14 cellular contexts compared by ENCODE assay signal in genomic region chr1:227971643-227972282, GRCh38. TPM values are rescaled to one million over a fixed set of nuclear protein-coding genes. Genes with fewer than 3 reads are reported as not detected.
DNase-seq lines count a peak whose midpoint lies in the region; ATAC-seq, FAIRE-seq and TF ChIP-seq lines count a peak whose summit lies in the region.
"Not testable (repeated sequence)": the region's sequence is repeated elsewhere in the genome, so short reads cannot be mapped to it uniquely, and the experiment has no call there.
"Had no signal": no experiment of that assay in that cellular context is flagged by ENCODE, and none has a peak within 500 bp of the region (broad histone marks: within the 10 kb centered on the region; RNA-seq: fewer than 3 reads in every experiment).

No MANE protein-coding gene starts in this region.

- H3K18ac ChIP-seq in H1 (ENCODE audit: extremely low read depth, low read length): not testable (repeated sequence)

- H3K79me2 ChIP-seq in H1 (ENCODE audit: control insufficient read depth in 1 of 2, insufficient read depth in 2 of 2, low read length in 2 of 2); HepG2 (ENCODE audit: insufficient read depth, low read length); neural progenitor cell (ENCODE audit: low read depth): not testable (repeated sequence)

- H3K79me1 ChIP-seq in H1 (ENCODE audit: low read depth, low read length): not testable (repeated sequence)

- H3K4me3 ChIP-seq in H1 (ENCODE audit: extremely low read depth in 1 of 4, insufficient read depth in 2 of 4, low read depth in 3 of 4, low read length in 4 of 4); HepG2 (replicated peaks in 1 of 3; ENCODE audit: insufficient read depth in 1 of 3, low read depth in 2 of 3, low read length in 3 of 3); neural progenitor cell; upper lobe of right lung: not testable (repeated sequence)

- peak overlapping the region; percentile 25; the same call in 1 of the 2 replicates for H4K8ac ChIP-seq in H1 (ENCODE audit: extremely low read depth, insufficient read depth, low read length)

- not testable (repeated sequence) for ATAC-seq in HepG2, upper lobe of right lung

- H3K23me2 ChIP-seq in H1 (ENCODE audit: low read depth, low read length): not testable (repeated sequence)

- CTCF ChIA-PET in RWPE1 (lab: Yijun Ruan, JAX) (interaction anchor here (0.6 to 1.2 kb wide), 2 partner anchors 18 to 28 kb away, joined by 3 to 5 read pairs; no protein-coding TSS in a partner anchor), MCF 10A (lab: Yijun Ruan, JAX) (interaction anchor here (0.6 to 1.5 kb wide), 6 partner anchors 33 to 1107 kb away, joined by 3 to 4 read pairs (median 3); no protein-coding TSS in a partner anchor), H1 (lab: Charles Lee; ENCODE audit: partially characterized antibody) (interaction anchor here (1.7 to 2.7 kb wide), 2 partner anchors 10 to 18 kb away, joined by 4 to 12 read pairs; no protein-coding TSS in a partner anchor)
- CTCF ChIA-PET in HepG2 (lab: Yijun Ruan, JAX; ENCODE audit: low intra/inter-chr PET ratio, low total read pairs): not testable (repeated sequence)

- H3K27me3 ChIP-seq in H1 (replicated peaks in 1 of 4; ENCODE audit: control insufficient read depth in 3 of 4, extremely low read depth in 1 of 4, insufficient read depth in 3 of 4, low read length in 3 of 4); HepG2 (ENCODE audit: control insufficient read depth in 1 of 2, insufficient read depth in 2 of 2, low read length in 2 of 2); neural progenitor cell; upper lobe of right lung: not testable (repeated sequence)

- H3K4me3 Mint-ChIP-seq in MCF 10A (ENCODE audit: unreplicated experiment); neural progenitor cell: not testable (repeated sequence)

- H3K9ac ChIP-seq in H1 (replicated peaks in 1 of 4; ENCODE audit: extremely low read depth in 1 of 4, low read depth in 3 of 4, low read length in 3 of 4); HepG2 (ENCODE audit: insufficient read depth, low read depth, low read length); neural progenitor cell: not testable (repeated sequence)

- H3K27ac Mint-ChIP-seq in MCF 10A (ENCODE audit: low read depth, unreplicated experiment) (peak overlapping the region; percentile 73), neural progenitor cell (peak overlapping the region; percentile 82)

- H3K27me3 Mint-ChIP-seq in MCF 10A (ENCODE audit: insufficient read depth, unreplicated experiment); neural progenitor cell (ENCODE audit: insufficient read depth, low read depth): not testable (repeated sequence)

- TF ChIP-seq EP300 in H1 (IDR thresholded peaks at IDR 0.05; ENCODE audit: borderline replicate concordance in 1 of 2, low read depth in 2 of 2, low read length in 2 of 2); HepG2 (IDR thresholded peaks at IDR 0.05; ENCODE audit: low read depth in 2 of 2, low read length in 2 of 2); HepG2 (CRISPR knock-in tag; IDR thresholded peaks at IDR 0.05; ENCODE audit: borderline replicate concordance): not testable (repeated sequence)

- not testable (repeated sequence) for TF ChIP-seq POLR2A in H1 (IDR thresholded peaks at IDR 0.05; ENCODE audit: control extremely low read depth in 1 of 2, low read depth in 2 of 2, low read length in 2 of 2); HepG2 (IDR thresholded peaks at IDR 0.05; ENCODE audit: insufficient read depth in 1 of 2, low read depth in 2 of 2, low read length in 2 of 2)

- not testable (repeated sequence) for H3K36me3 Mint-ChIP-seq in MCF 10A (ENCODE audit: insufficient read depth, unreplicated experiment); neural progenitor cell

- TF ChIP-seq CTCF in RWPE1 (conservative IDR thresholded peaks at IDR 0.05; ENCODE audit: low read depth); MCF 10A (IDR thresholded peaks at IDR 0.05; ENCODE audit: unreplicated experiment); H1 (IDR thresholded peaks at IDR 0.05; ENCODE audit: control extremely low read depth in 1 of 3, insufficient read depth in 1 of 3, low read depth in 1 of 3, low read length in 3 of 3); HepG2 (CRISPR knock-in tag; IDR thresholded peaks at IDR 0.05); neural progenitor cell (IDR thresholded peaks at IDR 0.05); upper lobe of right lung (IDR thresholded peaks at IDR 0.05): not testable (repeated sequence)

- POLR2A ChIA-PET in RWPE1 (lab: Yijun Ruan, JAX; ENCODE audit: low non-redundant PET); MCF 10A (lab: Yijun Ruan, JAX); HepG2 (lab: Yijun Ruan, JAX): not testable (repeated sequence)
- POLR2A ChIA-PET in H1 (lab: Charles Lee; ENCODE audit: partially characterized antibody): interaction anchor here (1.2 kb wide), 1 partner anchor 32 kb away, joined by 3 read pairs; no protein-coding TSS in a partner anchor

- H3F3A ChIP-seq in neural progenitor cell (ENCODE audit: low read depth): not testable (repeated sequence)

- not testable (repeated sequence) for DNase-seq in RWPE1 (ENCODE audit: low spot score); H1 (ENCODE audit: low read depth in 1 of 2, low spot score in 2 of 2); HepG2 (ENCODE audit: low spot score); neural progenitor cell (ENCODE audit: low spot score)
- DNase-seq in MCF 10A (ENCODE audit: unreplicated experiment) (peak; percentile 58), posterior vena cava (ENCODE audit: low spot score) (peak; percentile 66), upper lobe of right lung (peak; percentile 52)

- not testable (repeated sequence) for H3K9me3 ChIP-seq in H1 (ENCODE audit: insufficient read depth in 2 of 2, low read depth in 1 of 2, low read length in 1 of 2); HepG2 (ENCODE audit: low read length); neural progenitor cell (ENCODE audit: low read depth); upper lobe of right lung

- not testable (repeated sequence) for H2BK5ac ChIP-seq in H1 (ENCODE audit: low read depth, low read length)

- H4K91ac ChIP-seq in H1 (replicated peaks; ENCODE audit: insufficient read length, low read length): not testable (repeated sequence)

- H3K56ac ChIP-seq in H1 (replicated peaks; ENCODE audit: insufficient read length, low read depth, low read length): not testable (repeated sequence)

- 93% methylated on average over 14 of the region's 27 CpGs; no CpG with 5 or more reads in 1 of the 2 experiments for WGBS in H1 (ENCODE audit: extremely low coverage in 1 of 2, insufficient coverage in 1 of 2, insufficient read length in 1 of 2, insufficient replicate concordance in 2 of 2, low coverage in 1 of 2, low lambda C conversion rate in 2 of 2, missing lambda C conversion rate in 1 of 2), 2 experiments
- WGBS in HepG2 (ENCODE audit: low lambda C conversion rate): 100% methylated on average over 1 of the region's 27 CpGs

- H3K4me1 Mint-ChIP-seq in MCF 10A (ENCODE audit: insufficient read depth, unreplicated experiment): peaks cover 14% of the 10 kb centered on the region
- H3K4me1 Mint-ChIP-seq in neural progenitor cell: not testable (repeated sequence)

- in situ Hi-C loops in HepG2 (cut with HindIII; ENCODE audit: extremely low pct_ligation_motif_present, low pct_unique_long_range_greater_than_20kb): not testable (repeated sequence)

- H3K4me2 ChIP-seq in H1 (ENCODE audit: insufficient read depth in 1 of 2, low read depth in 2 of 2, low read length in 2 of 2); HepG2 (ENCODE audit: low read depth, low read length); neural progenitor cell: not testable (repeated sequence)

- not testable (repeated sequence) for H4K20me1 ChIP-seq in H1 (replicated peaks in 1 of 2; ENCODE audit: control insufficient read depth in 1 of 2, insufficient read depth in 2 of 2, low read length in 2 of 2); HepG2 (ENCODE audit: insufficient read depth, low read length); neural progenitor cell (ENCODE audit: low read depth)

- not testable (repeated sequence) for TF ChIP-seq RAD21 in H1 (IDR thresholded peaks at IDR 0.05 in 1 of 2, conservative IDR thresholded peaks at IDR 0.05 in 1 of 2; ENCODE audit: low read depth in 2 of 2, low read length in 2 of 2); HepG2 (CRISPR knock-in tag; IDR thresholded peaks at IDR 0.05)

- not testable (repeated sequence) for H3K4me1 ChIP-seq in H1 (replicated peaks in 1 of 4; ENCODE audit: control insufficient read depth in 3 of 4, insufficient read depth in 4 of 4, low read length in 3 of 4); HepG2 (ENCODE audit: insufficient read depth, low read length); neural progenitor cell; upper lobe of right lung

- H2BK12ac ChIP-seq in H1 (ENCODE audit: low read depth, low read length): not testable (repeated sequence)

- H2BK20ac ChIP-seq in H1 (ENCODE audit: low read length): not testable (repeated sequence)

- H3K23ac ChIP-seq in H1 (ENCODE audit: insufficient read length): not testable (repeated sequence)

- not testable (repeated sequence) for H2BK120ac ChIP-seq in H1 (replicated peaks; ENCODE audit: low read depth, low read length)

- FAIRE-seq in H1 (lab: Jason Lieb, UNC); HepG2 (lab: Jason Lieb, UNC): not testable (repeated sequence)

- not testable (repeated sequence) for H3K36me3 ChIP-seq in H1 (ENCODE audit: control insufficient read depth in 2 of 4, insufficient read depth in 4 of 4, low read length in 3 of 4); HepG2 (replicated peaks in 1 of 2; ENCODE audit: control insufficient read depth in 1 of 2, insufficient read depth in 2 of 2, low read length in 2 of 2); neural progenitor cell; upper lobe of right lung

- H3K14ac ChIP-seq in H1 (ENCODE audit: insufficient read length): not testable (repeated sequence)

- H2BK15ac ChIP-seq in H1 (ENCODE audit: low read length): not testable (repeated sequence)

- intact Hi-C loops in MCF 10A (cut with micrococcal nuclease); HepG2 (cut with micrococcal nuclease; ENCODE audit: unreplicated experiment); posterior vena cava (cut with DNase I); upper lobe of right lung (cut with DNase I): not testable (repeated sequence)

- H2AFZ ChIP-seq in H1 (ENCODE audit: low read length); HepG2 (ENCODE audit: low read length); neural progenitor cell (replicated peaks): not testable (repeated sequence)

- not testable (repeated sequence) for H3K9me3 Mint-ChIP-seq in MCF 10A (ENCODE audit: unreplicated experiment); neural progenitor cell

- not testable (repeated sequence) for H3K4ac ChIP-seq in H1 (replicated peaks; ENCODE audit: insufficient read length, low read depth, low read length)

- not testable (repeated sequence) for BruUV-seq in MCF 10A (replicated peaks; lab: Mats Ljungman, UMichigan); HepG2 (replicated peaks; lab: Mats Ljungman, UMichigan)

- H2AK5ac ChIP-seq in H1 (ENCODE audit: low read depth, low read length): not testable (repeated sequence)

- H3K27ac ChIP-seq in RWPE1: peak overlapping the region; percentile 54; the same call in 1 of the 2 replicates
- not testable (repeated sequence) for H3K27ac ChIP-seq in H1 (ENCODE audit: low read depth, low read length); HepG2 (ENCODE audit: extremely low read length, insufficient read depth, low read length); neural progenitor cell; upper lobe of right lung

- H4K5ac ChIP-seq in H1 (ENCODE audit: insufficient read length, low read depth, low read length): not testable (repeated sequence)

RNA-seq across cellular contexts. Expression of gene WNT9A, which starts 24.0 kb away (rescaled TPM):
- total RNA-seq in MCF 10A (2022): 2.6 and 6.6 TPM in 2 replicates
- total RNA-seq in H1 (2021; fragmentation: NEBNext Ultra II Directional; extraction: Animal tissue kit (Norgen Biotek cat#: 25700)): 0.78 and 1.1 TPM in 2 replicates
- polyA plus RNA-seq in H1 (2011; rRNA removed): 1.5 and 2.2 TPM in 2 replicates
- 2.0 TPM for polyA plus RNA-seq in H1 (2011; cell fraction: cytosol; rRNA removed)
- polyA plus RNA-seq in H1 (2011; cell fraction: nucleus; rRNA removed): 3.0 TPM
- 1.4 to 2.0 TPM (median 1.9 TPM) in 4 replicates for polyA plus RNA-seq in H1 (2012, experiment 1 of 2)
- polyA plus RNA-seq in H1 (2012, experiment 2 of 2): 0.67 TPM
- polyA plus RNA-seq in H1 (2013, experiment 1 of 2): 0.41 TPM
- polyA plus RNA-seq in H1 (2013, experiment 2 of 2): 0.50 TPM
- 1.9 and 2.1 TPM in 2 replicates for polyA minus RNA-seq in H1 (2011; rRNA and poly(A)+ RNA removed)
- polyA minus RNA-seq in H1 (2011; cell fraction: cytosol; rRNA and poly(A)+ RNA removed): 0.95 TPM
- polyA minus RNA-seq in H1 (2011; cell fraction: nucleus; rRNA and poly(A)+ RNA removed): 1.2 TPM
- total RNA-seq in HepG2 (2016; rRNA removed; fragmentation: Illumina TruSeq; extraction: Trizol): 0.04 TPM in 2 replicates
- total RNA-seq in HepG2 (2016; cell fraction: cytosol; rRNA removed; fragmentation: Illumina TruSeq; extraction: Trizol; ENCODE audit: low read depth): not detected in 2 replicates
- 0.04 TPM in 1 of 2 replicates, not detected in the other for total RNA-seq in HepG2 (2016; cell fraction: insoluble cytoplasmic fraction; rRNA removed; fragmentation: Illumina TruSeq; extraction: Trizol)
- not detected in 2 replicates for total RNA-seq in HepG2 (2016; cell fraction: membrane; rRNA removed; fragmentation: Illumina TruSeq; extraction: Trizol)
- total RNA-seq in HepG2 (2016; cell fraction: nucleus; rRNA removed; fragmentation: Illumina TruSeq; extraction: Trizol): not detected in 2 replicates
- polyA plus RNA-seq in HepG2 (2011; rRNA removed): not detected in 2 replicates
- 0.04 TPM in 1 of 2 replicates, not detected in the other for polyA plus RNA-seq in HepG2 (2011; cell fraction: cytosol; rRNA removed)
- polyA plus RNA-seq in HepG2 (2011; cell fraction: nucleus; rRNA removed): 0.06 and 0.07 TPM in 2 replicates
- polyA plus RNA-seq in HepG2 (2012): 0.04 TPM in 1 of 2 replicates, not detected in the other
- polyA plus RNA-seq in HepG2 (2016; cell fraction: cytosol; fragmentation: Illumina TruSeq; extraction: Trizol; ENCODE audit: low read depth): not detected in 2 replicates
- polyA plus RNA-seq in HepG2 (2016; cell fraction: insoluble cytoplasmic fraction; fragmentation: Illumina TruSeq; extraction: Trizol; ENCODE audit: low read depth): not detected in 2 replicates
- polyA plus RNA-seq in HepG2 (2016; cell fraction: membrane; fragmentation: Illumina TruSeq; extraction: Trizol; ENCODE audit: low read depth): not detected in 2 replicates
- polyA plus RNA-seq in HepG2 (2016; cell fraction: nucleus; fragmentation: Illumina TruSeq; extraction: Trizol; ENCODE audit: insufficient read depth, low read depth): not detected in 2 replicates
- polyA minus RNA-seq in HepG2 (2011; rRNA and poly(A)+ RNA removed; ENCODE audit: low replicate concordance): 0.04 and 2.6 TPM in 2 replicates
- not detected in 2 replicates for polyA minus RNA-seq in HepG2 (2011; cell fraction: cytosol; rRNA and poly(A)+ RNA removed)
- polyA minus RNA-seq in HepG2 (2011; cell fraction: nucleus; rRNA and poly(A)+ RNA removed): not detected in 2 replicates
- total RNA-seq in neural progenitor cell (ENCODE audit: low replicate concordance): 1.4 and 2.7 TPM in 2 replicates
- 1 to 10 TPM; 2.7 to 3.3 TPM for total RNA-seq in posterior vena cava
- 10.2 TPM for total RNA-seq in upper lobe of right lung
- total RNA-seq: B cell; CD4-positive, alpha-beta T cell; CD8-positive, alpha-beta T cell had no signal

RNA-seq across cellular contexts. Expression of gene WNT3A, which starts 35.0 kb away (rescaled TPM):
- total RNA-seq in MCF 10A (2022) (0.10 TPM in 1 of 2 replicates, not detected in the other), HepG2 (2016; rRNA removed; fragmentation: Illumina TruSeq; extraction: Trizol) (not detected in 2 replicates), neural progenitor cell (ENCODE audit: low replicate concordance) (0.12 TPM in 1 of 2 replicates, not detected in the other), posterior vena cava (not detected), upper lobe of right lung (10.1 TPM)
- total RNA-seq in H1 (2021; fragmentation: NEBNext Ultra II Directional; extraction: Animal tissue kit (Norgen Biotek cat#: 25700)): 0.10 and 0.19 TPM in 2 replicates
- polyA plus RNA-seq in H1 (2011; rRNA removed) (0.08 and 0.13 TPM in 2 replicates), HepG2 (2011; rRNA removed) (not detected in 2 replicates)
- 0.05 TPM for polyA plus RNA-seq in H1 (2011; cell fraction: cytosol; rRNA removed)
- 0.26 TPM for polyA plus RNA-seq in H1 (2011; cell fraction: nucleus; rRNA removed)
- polyA plus RNA-seq in H1 (2012, experiment 1 of 2): 0.05 to 0.17 TPM (median 0.08 TPM) in 3 of 4 replicates, not detected in the other
- 0.13 TPM for polyA plus RNA-seq in H1 (2012, experiment 2 of 2)
- polyA plus RNA-seq in H1 (2013, experiment 1 of 2): 0.02 TPM
- 0.07 TPM for polyA plus RNA-seq in H1 (2013, experiment 2 of 2)
- polyA minus RNA-seq in H1 (2011; rRNA and poly(A)+ RNA removed): 0.06 and 0.07 TPM in 2 replicates
- polyA minus RNA-seq in H1 (2011; cell fraction: cytosol; rRNA and poly(A)+ RNA removed): not detected
- polyA minus RNA-seq in H1 (2011; cell fraction: nucleus; rRNA and poly(A)+ RNA removed): 0.40 TPM
- not detected in 2 replicates for total RNA-seq in HepG2 (2016; cell fraction: cytosol; rRNA removed; fragmentation: Illumina TruSeq; extraction: Trizol; ENCODE audit: low read depth)
- total RNA-seq in HepG2 (2016; cell fraction: insoluble cytoplasmic fraction; rRNA removed; fragmentation: Illumina TruSeq; extraction: Trizol): not detected in 2 replicates
- total RNA-seq in HepG2 (2016; cell fraction: membrane; rRNA removed; fragmentation: Illumina TruSeq; extraction: Trizol): not detected in 2 replicates
- total RNA-seq in HepG2 (2016; cell fraction: nucleus; rRNA removed; fragmentation: Illumina TruSeq; extraction: Trizol): not detected in 2 replicates
- polyA plus RNA-seq in HepG2 (2011; cell fraction: cytosol; rRNA removed): not detected in 2 replicates
- polyA plus RNA-seq in HepG2 (2011; cell fraction: nucleus; rRNA removed): not detected in 2 replicates
- polyA plus RNA-seq in HepG2 (2012): not detected in 2 replicates
- polyA plus RNA-seq in HepG2 (2016; cell fraction: cytosol; fragmentation: Illumina TruSeq; extraction: Trizol; ENCODE audit: low read depth): not detected in 2 replicates
- not detected in 2 replicates for polyA plus RNA-seq in HepG2 (2016; cell fraction: insoluble cytoplasmic fraction; fragmentation: Illumina TruSeq; extraction: Trizol; ENCODE audit: low read depth)
- not detected in 2 replicates for polyA plus RNA-seq in HepG2 (2016; cell fraction: membrane; fragmentation: Illumina TruSeq; extraction: Trizol; ENCODE audit: low read depth)
- not detected in 2 replicates for polyA plus RNA-seq in HepG2 (2016; cell fraction: nucleus; fragmentation: Illumina TruSeq; extraction: Trizol; ENCODE audit: insufficient read depth, low read depth)
- not detected in 2 replicates for polyA minus RNA-seq in HepG2 (2011; rRNA and poly(A)+ RNA removed; ENCODE audit: low replicate concordance)
- polyA minus RNA-seq in HepG2 (2011; cell fraction: cytosol; rRNA and poly(A)+ RNA removed): not detected in 2 replicates
- polyA minus RNA-seq in HepG2 (2011; cell fraction: nucleus; rRNA and poly(A)+ RNA removed): not detected in 2 replicates
- total RNA-seq: A172, B cell, Calu3 had no signal
- polyA plus RNA-seq: A549, BJ had no signal
